30 cellular contexts compared by ENCODE assay signal in the genomic region with DNA sequence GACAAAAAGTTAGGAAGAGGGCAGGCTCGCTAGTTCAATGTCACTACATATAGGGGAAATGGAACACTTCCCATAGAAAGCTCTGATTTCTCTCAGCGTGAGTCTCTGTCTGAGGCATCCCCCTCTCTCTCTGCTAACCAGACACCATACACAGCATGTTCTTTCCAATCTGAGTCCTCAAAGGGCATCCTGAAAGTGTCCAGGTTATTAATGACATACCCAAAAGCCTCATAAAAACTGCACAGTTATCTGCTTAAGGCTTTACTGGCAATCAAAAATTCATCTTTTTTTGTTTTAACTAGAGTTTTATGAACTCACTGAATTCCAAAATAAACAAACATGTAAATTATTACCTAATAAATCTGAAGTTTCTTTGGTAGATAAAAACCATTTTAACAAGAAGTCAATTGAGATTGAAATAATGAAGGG.
"Had no signal": no experiment of that assay in that cellular context is flagged by ENCODE, and none has a peak within 500 bp of the region (broad histone marks: within the 10 kb centered on the region; RNA-seq: fewer than 3 reads in every experiment).

No MANE protein-coding gene starts in this region.

- FAIRE-seq: small intestine had no signal

- ATAC-seq: activated T-helper 17 cell treated with anti-CD3 and anti-CD28 coated beads, Interleukin-2, amount 50 U/mL, for 72 hours; mucosa of descending colon; stimulated activated effector memory CD8-positive, alpha-beta T cell treated with anti-CD3 and anti-CD28 coated beads, Interleukin-12 subunit alpha, Interleukin-12 subunit beta, amount 100 ng/mL, for 72 hours; T-cell had no signal

- H3K27ac ChIP-seq: brain microvascular endothelial cell, esophagus muscularis mucosa, left ventricle myocardium inferior, neutrophil, ovary, prostate gland, sigmoid colon, uterus had no signal

- H3K27me3 Mint-ChIP-seq: activated CD4-positive, alpha-beta T cell treated with anti-CD3 and anti-CD28 coated beads, Interleukin-2, amount 10 ng/mL, durations not matched to agents 24 days and 14 days; activated T-cell treated with anti-CD3 and anti-CD28 coated beads, Interleukin-2, amount 50 U/mL, for 24 hours; activated T-helper 17 cell treated with anti-CD3 and anti-CD28 coated beads, Interleukin-2, amount 50 U/mL, for 72 hours; stimulated activated naive CD8-positive, alpha-beta T cell treated with anti-CD3 and anti-CD28 coated beads, Interleukin-15, Interleukin-2, amounts not matched to agents 100 ng/mL and 50 ng/mL, for 24 hours; T-cell had no signal

- H3K9me3 ChIP-seq: esophagus muscularis mucosa, left ventricle myocardium inferior, mucosa of descending colon, neutrophil, ovary, prostate gland, sigmoid colon, uterus had no signal

- H3K4me3 ChIP-seq: esophagus muscularis mucosa, left ventricle myocardium inferior, lung, mucosa of descending colon, ovary, prostate gland, sigmoid colon, uterus had no signal

- H3K36me3 Mint-ChIP-seq: activated CD4-positive, alpha-beta memory T cell treated with anti-CD3 and anti-CD28 coated beads for 36 hours; stimulated activated effector memory CD8-positive, alpha-beta T cell treated with anti-CD3 and anti-CD28 coated beads, Interleukin-12 subunit alpha, Interleukin-12 subunit beta, amount 100 ng/mL, for 72 hours had no signal

- H3K4me1 ChIP-seq: uterus had no signal

- H3K27me3 ChIP-seq: brain microvascular endothelial cell, esophagus muscularis mucosa, neutrophil, ovary, sigmoid colon, uterus had no signal

- H3K36me3 ChIP-seq: brain microvascular endothelial cell, left ventricle myocardium inferior, neutrophil, ovary, uterus had no signal

- DNase-seq: activated CD4-positive, alpha-beta memory T cell treated with anti-CD3 and anti-CD28 coated beads for 36 hours; activated CD4-positive, alpha-beta T cell treated with anti-CD3 and anti-CD28 coated beads, Interleukin-2, amount 10 ng/mL, durations not matched to agents 24 days and 14 days; activated CD4-positive, CD25-positive, alpha-beta regulatory T cell treated with anti-CD3 and anti-CD28 coated beads, Interleukin-2, amount 50 U/mL, for 72 hours; activated CD8-positive, alpha-beta memory T cell treated with anti-CD3 and anti-CD28 coated beads, Interleukin-2, amount 50 U/mL, for 48 hours; activated gamma-delta T cell treated with Interleukin-2 at 50 U/mL for 16 hours; activated naive CD4-positive, alpha-beta T cell treated with anti-CD3 and anti-CD28 coated beads, Interleukin-2, amount 50 U/mL, for 16 hours; activated T-cell treated with anti-CD3 and anti-CD28 coated beads, Interleukin-2, amount 50 U/mL, for 24 hours; amniotic stem cell; brain microvascular endothelial cell; foreskin melanocyte; kidney glomerular epithelial cell; left ventricle myocardium inferior; mucosa of descending colon; nephron progenitor cell; ovary; retina; sigmoid colon; small intestine; stimulated activated CD4-positive, alpha-beta T cell treated with anti-CD3 and anti-CD28 coated beads, Interleukin-4, amount 100 ng/mL, for 24 hours; substantia nigra; T-cell; uterus had no signal

- H3K27ac Mint-ChIP-seq: activated CD4-positive, alpha-beta memory T cell treated with anti-CD3 and anti-CD28 coated beads for 36 hours; activated CD4-positive, alpha-beta T cell treated with anti-CD3 and anti-CD28 coated beads, Interleukin-2, amount 10 ng/mL, durations not matched to agents 24 days and 14 days; activated T-cell treated with anti-CD3 and anti-CD28 coated beads, Interleukin-2, amount 50 U/mL, for 24 hours; activated T-helper 17 cell treated with anti-CD3 and anti-CD28 coated beads, Interleukin-2, amount 50 U/mL, for 72 hours; stimulated activated effector memory CD8-positive, alpha-beta T cell treated with anti-CD3 and anti-CD28 coated beads, Interleukin-12 subunit alpha, Interleukin-12 subunit beta, amount 100 ng/mL, for 72 hours; stimulated activated naive CD8-positive, alpha-beta T cell treated with anti-CD3 and anti-CD28 coated beads, Interleukin-15, Interleukin-2, amounts not matched to agents 100 ng/mL and 50 ng/mL, for 24 hours; T-cell; type B pancreatic cell had no signal

- H3K4me3 Mint-ChIP-seq: activated CD4-positive, alpha-beta memory T cell treated with anti-CD3 and anti-CD28 coated beads for 36 hours; activated CD4-positive, alpha-beta T cell treated with anti-CD3 and anti-CD28 coated beads, Interleukin-2, amount 10 ng/mL, durations not matched to agents 24 days and 14 days; activated T-cell treated with anti-CD3 and anti-CD28 coated beads, Interleukin-2, amount 50 U/mL, for 24 hours; activated T-helper 17 cell treated with anti-CD3 and anti-CD28 coated beads, Interleukin-2, amount 50 U/mL, for 72 hours; nephron progenitor cell; stimulated activated effector memory CD8-positive, alpha-beta T cell treated with anti-CD3 and anti-CD28 coated beads, Interleukin-12 subunit alpha, Interleukin-12 subunit beta, amount 100 ng/mL, for 72 hours; stimulated activated naive CD8-positive, alpha-beta T cell treated with anti-CD3 and anti-CD28 coated beads, Interleukin-15, Interleukin-2, amounts not matched to agents 100 ng/mL and 50 ng/mL, for 24 hours; T-cell; type B pancreatic cell had no signal

- H3K9me3 Mint-ChIP-seq: activated CD4-positive, alpha-beta memory T cell treated with anti-CD3 and anti-CD28 coated beads for 36 hours; activated CD4-positive, alpha-beta T cell treated with anti-CD3 and anti-CD28 coated beads, Interleukin-2, amount 10 ng/mL, durations not matched to agents 24 days and 14 days; activated T-cell treated with anti-CD3 and anti-CD28 coated beads, Interleukin-2, amount 50 U/mL, for 24 hours; activated T-helper 17 cell treated with anti-CD3 and anti-CD28 coated beads, Interleukin-2, amount 50 U/mL, for 72 hours; nephron progenitor cell; stimulated activated effector memory CD8-positive, alpha-beta T cell treated with anti-CD3 and anti-CD28 coated beads, Interleukin-12 subunit alpha, Interleukin-12 subunit beta, amount 100 ng/mL, for 72 hours; stimulated activated naive CD8-positive, alpha-beta T cell treated with anti-CD3 and anti-CD28 coated beads, Interleukin-15, Interleukin-2, amounts not matched to agents 100 ng/mL and 50 ng/mL, for 24 hours; T-cell; type B pancreatic cell had no signal
